In the genomic region with DNA sequence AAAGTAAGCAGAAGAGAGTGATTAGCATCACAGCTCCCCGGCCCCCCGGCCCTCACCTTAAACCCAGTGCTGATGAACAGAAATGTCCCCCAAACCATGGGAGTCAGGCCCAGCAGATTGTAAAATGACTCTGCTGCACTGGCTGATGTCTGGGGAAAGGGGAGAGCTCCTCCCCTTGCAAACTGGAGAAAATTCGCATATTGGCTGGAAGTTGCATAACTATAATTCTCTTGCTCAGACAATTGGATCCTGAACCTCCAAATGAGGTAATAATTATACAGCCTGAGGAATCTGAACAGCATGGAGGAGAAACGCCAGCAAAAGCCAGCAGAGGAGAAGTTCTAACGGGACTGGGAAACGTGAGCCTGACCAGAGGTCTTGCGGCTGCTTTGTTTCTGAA, we compare ENCODE assay signal across 12 cellular contexts.
DNase-seq lines count a peak whose midpoint lies in the region; ATAC-seq and TF ChIP-seq lines count a peak whose summit lies in the region.
"Had no signal": no experiment of that assay in that cellular context is flagged by ENCODE, and none has a peak within 500 bp of the region (broad histone marks: within the 10 kb centered on the region; RNA-seq: fewer than 3 reads in every experiment).

No MANE protein-coding gene starts in this region.

- peak; percentile 47 for DNase-seq in LHCN-M2 (ENCODE audit: low read depth)
- peak; percentile 70 for DNase-seq in dedifferentiated amniotic fluid mesenchymal stem cell (ENCODE audit: extremely low spot score)
- peak; percentile 23 for DNase-seq in left kidney (ENCODE audit: low read depth, low spot score)
- no peak for DNase-seq in upper lobe of left lung
- DNase-seq in NCI-H69 (lab: John Stamatoyannopoulos, UW), result no peak
- DNase-seq in stimulated activated CD4-positive, alpha-beta T cell treated with anti-CD3 and anti-CD28 coated beads, Interleukin-2, amount 100 ng/mL, for 24 hours, result no peak
- DNase-seq in adrenal gland, result no peak
- DNase-seq: activated CD4-positive, CD25-positive, alpha-beta regulatory T cell treated with anti-CD3 and anti-CD28 coated beads, Interleukin-2, amount 50 U/mL, for 72 hours; activated effector memory CD4-positive, alpha-beta T cell treated with Interleukin-2 at 50 U/mL for 16 hours; DMS79; dorsolateral prefrontal cortex; nephron progenitor cell had no signal

- ATAC-seq in upper lobe of left lung (ENCODE audit: low FRiP score in 2 of 2), result peak; percentile 50 to 85

- H3K27ac ChIP-seq in upper lobe of left lung (peak overlapping the region in 2 of 4 donors; percentile 10 to 21), adrenal gland (peak overlapping the region in 2 of 5 donors; percentile 43 to 71)

- H3K36me3 ChIP-seq in upper lobe of left lung, result no peaks in the 10 kb centered on the region
- no peaks in the 10 kb centered on the region for H3K36me3 ChIP-seq in adrenal gland (replicated peaks in 1 of 2)

- H3K9me3 ChIP-seq in upper lobe of left lung (no peaks in the 10 kb centered on the region), adrenal gland (replicated peaks in 1 of 3) (no peaks in the 10 kb centered on the region)

- H3K4me1 ChIP-seq in upper lobe of left lung, result peaks cover 0 to 4% (median 0%) of the 10 kb centered on the region in 4 donors
- peaks cover 0 to 5% of the 10 kb centered on the region in 2 donors for H3K4me1 ChIP-seq in adrenal gland (replicated peaks in 1 of 2)

- H3K4me3 ChIP-seq in upper lobe of left lung (no peak overlapping the region), adrenal gland (no peak overlapping the region)
- H3K4me3 ChIP-seq: dorsolateral prefrontal cortex had no signal

- TF ChIP-seq CTCF in upper lobe of left lung (IDR thresholded peaks at IDR 0.05), result no peak
- TF ChIP-seq CTCF in adrenal gland (IDR thresholded peaks at IDR 0.05), result no peak

- WGBS in upper lobe of left lung, 2 donors, result 60 to 61% methylated on average over 7 of the region's 7 CpGs
- WGBS in adrenal gland, 4 donors, result 64 to 72% (median 65%) methylated on average over 7 of the region's 7 CpGs

- intact Hi-C loops in adrenal gland (cut with DNase I), result no loop called here

- TF ChIP-seq EP300 in upper lobe of left lung (IDR thresholded peaks at IDR 0.05), result no peak

- TF ChIP-seq POLR2A in upper lobe of left lung (IDR thresholded peaks at IDR 0.05) (no peak), adrenal gland (IDR thresholded peaks at IDR 0.05) (no peak)

- H3K27me3 ChIP-seq in upper lobe of left lung, result no peaks in the 10 kb centered on the region
- no peaks in the 10 kb centered on the region for H3K27me3 ChIP-seq in adrenal gland
- H3K27me3 ChIP-seq: dorsolateral prefrontal cortex had no signal

Comparison
In these comparisons a context has a peak if more than half of its experiments do, and no peak if none do; other contexts are left out.
1. DNase-seq: peak in LHCN-M2 (single experiment), dedifferentiated amniotic fluid mesenchymal stem cell (single experiment) and left kidney (single experiment); none in upper lobe of left lung (0 of 2), NCI-H69 (single experiment), stimulated activated CD4-positive, alpha-beta T cell treated with anti-CD3 and anti-CD28 coated beads, Interleukin-2, amount 100 ng/mL, for 24 hours (0 of 2) and adrenal gland (0 of 7).